Comparison of ENCODE assay signal across 8 cellular contexts in genomic region chr6:56699066-56699654, GRCh38. TPM values are rescaled to one million over a fixed set of nuclear protein-coding genes. Genes with fewer than 3 reads are reported as not detected.
A peak's percentile ranks its signal among the peaks of the same experiment; 100 is the strongest.
DNase-seq lines count a peak whose midpoint lies in the region; ATAC-seq and TF ChIP-seq lines count a peak whose summit lies in the region.

No MANE protein-coding gene starts in this region.

- H3K4me3 ChIP-seq in cardiac fibroblast (replicated peaks in 1 of 2; ENCODE audit: low read depth in 2 of 2, low read length in 2 of 2), result no peak overlapping the region

- in situ Hi-C loops in GM13976 (cut with MboI; ENCODE audit: low sequenced_read_pairs, unreplicated experiment), result no loop called here

- DNase-seq in GM13976 (ENCODE audit: low spot score) (peak; percentile 32), NCI-H2227 (lab: John Stamatoyannopoulos, UW; ENCODE audit: unreplicated experiment) (peak; percentile 2), cardiac fibroblast (ENCODE audit: low read depth in 2 of 2) (peak; percentile 63 to 65), midbrain (lab: John Stamatoyannopoulos, UW) (peak; percentile 58), posterior vena cava (ENCODE audit: low spot score) (no peak), T-helper 9 cell (no peak)

- intact Hi-C loops in posterior vena cava (cut with DNase I), result loop anchor here in 1 of 2 donors (10.0 kb wide), 1 partner anchor 54 kb away; the partner anchor contains the start of gene DST

- peak; percentile 41 for TF ChIP-seq CTCF in GM13976 (IDR thresholded peaks at IDR 0.05; ENCODE audit: borderline replicate concordance, control extremely low read depth, extremely low read depth, insufficient read depth, missing control alignments)
- TF ChIP-seq CTCF in cardiac fibroblast (IDR thresholded peaks at IDR 0.05; ENCODE audit: low read depth, low read length), result peak; percentile 33

- ATAC-seq in HG03432 (IDR thresholded peaks at IDR 0.05; ENCODE audit: unreplicated experiment) (no peak), HG03139 (IDR thresholded peaks at IDR 0.05; ENCODE audit: unreplicated experiment) (no peak)

RNA-seq across cellular contexts. Expression of gene DST, which starts 56.5 kb away (rescaled TPM):
- total RNA-seq in posterior vena cava, result 100 to 1,000 TPM; 473 to 630 TPM

Comparison
In these comparisons a context has a peak if more than half of its experiments do, and no peak if none do; other contexts are left out.
1. DNase-seq: peak in GM13976 (single experiment), NCI-H2227 (single experiment), cardiac fibroblast (2 of 2) and midbrain (single experiment); none in posterior vena cava (single experiment) and T-helper 9 cell (single experiment).